In the genomic region with DNA sequence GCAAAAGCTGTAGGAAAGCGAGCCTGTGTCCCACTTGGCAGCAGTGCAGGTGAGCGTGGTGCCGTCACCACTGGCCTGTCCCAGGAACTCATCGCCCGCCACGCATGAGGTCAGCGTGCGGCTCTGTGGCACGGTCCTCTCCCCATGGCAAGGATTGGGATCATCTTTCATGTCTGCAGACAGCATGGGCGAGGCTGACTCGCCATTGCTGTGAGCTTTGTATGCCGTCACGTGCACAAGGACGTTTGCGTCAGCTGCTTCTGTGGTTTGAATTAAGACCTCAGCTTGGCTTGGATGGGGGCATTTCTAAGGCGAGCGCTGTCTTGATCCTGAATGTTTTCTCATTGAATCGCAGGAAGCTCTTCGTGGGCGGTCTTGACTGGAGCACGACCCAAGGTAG, we compare ENCODE assay signal across 7 cellular contexts. TPM values are rescaled to one million over a fixed set of nuclear protein-coding genes. Genes with fewer than 3 reads are reported as not detected.
DNase-seq lines count a peak whose midpoint lies in the region; ATAC-seq and TF ChIP-seq lines count a peak whose summit lies in the region.
"Had no signal": no experiment of that assay in that cellular context is flagged by ENCODE, and none has a peak within 500 bp of the region (broad histone marks: within the 10 kb centered on the region; RNA-seq: fewer than 3 reads in every experiment).

No MANE protein-coding gene starts in this region.

- H3K9me3 Mint-ChIP-seq in activated T-cell treated with anti-CD3 and anti-CD28 coated beads, Interleukin-2, amount 50 U/mL, for 24 hours, result no peaks in the 10 kb centered on the region
- no peaks in the 10 kb centered on the region for H3K9me3 Mint-ChIP-seq in activated T-cell treated with anti-CD3 and anti-CD28 coated beads, Interleukin-2, amount 50 U/mL, for 72 hours
- H3K9me3 Mint-ChIP-seq in type B pancreatic cell, result no peaks in the 10 kb centered on the region
- no peaks in the 10 kb centered on the region for H3K9me3 Mint-ChIP-seq in T-cell

- peak overlapping the region; percentile 54 for H3K27ac ChIP-seq in layer of hippocampus (ENCODE audit: low read depth, low read length)

- no peaks in the 10 kb centered on the region for H3K27me3 Mint-ChIP-seq in activated T-cell treated with anti-CD3 and anti-CD28 coated beads, Interleukin-2, amount 50 U/mL, for 24 hours
- no peaks in the 10 kb centered on the region for H3K27me3 Mint-ChIP-seq in activated T-cell treated with anti-CD3 and anti-CD28 coated beads, Interleukin-2, amount 50 U/mL, for 72 hours (ENCODE audit: low read depth)
- peaks cover 4% of the 10 kb centered on the region for H3K27me3 Mint-ChIP-seq in type B pancreatic cell
- no peaks in the 10 kb centered on the region for H3K27me3 Mint-ChIP-seq in T-cell

- H3K27ac Mint-ChIP-seq in activated T-cell treated with anti-CD3 and anti-CD28 coated beads, Interleukin-2, amount 50 U/mL, for 24 hours, result peak overlapping the region; percentile 91
- H3K27ac Mint-ChIP-seq in activated T-cell treated with anti-CD3 and anti-CD28 coated beads, Interleukin-2, amount 50 U/mL, for 72 hours, result no peak overlapping the region
- peak overlapping the region; percentile 83 for H3K27ac Mint-ChIP-seq in type B pancreatic cell
- H3K27ac Mint-ChIP-seq in T-cell, result no peak overlapping the region

- TF ChIP-seq CTCF in type B pancreatic cell (conservative IDR thresholded peaks at IDR 0.05), result no peak

- DNase-seq in activated T-cell treated with anti-CD3 and anti-CD28 coated beads, Interleukin-2, amount 50 U/mL, for 24 hours, result no peak
- DNase-seq in activated T-cell treated with anti-CD3 and anti-CD28 coated beads, Interleukin-2, amount 50 U/mL, for 72 hours, result no peak
- DNase-seq in type B pancreatic cell (ENCODE audit: extremely low spot score, unreplicated experiment) (no peak), AG08395 (ENCODE audit: low spot score) (no peak), T-cell (no peak)
- DNase-seq: NCI-H1436 treated with DMSO at 0.1 percent for 48 hours had no signal

- no peaks in the 10 kb centered on the region for H3K27me3 ChIP-seq in layer of hippocampus (ENCODE audit: control insufficient read depth, insufficient read depth, low read length)

- CTCF ChIA-PET in T-cell (lab: Charles Lee), result no interaction called here

- peaks cover 90% of the 10 kb centered on the region for H3K36me3 Mint-ChIP-seq in activated T-cell treated with anti-CD3 and anti-CD28 coated beads, Interleukin-2, amount 50 U/mL, for 24 hours (ENCODE audit: low read depth)
- peaks cover 5 to 17% of the 10 kb centered on the region in 2 donors for H3K36me3 Mint-ChIP-seq in activated T-cell treated with anti-CD3 and anti-CD28 coated beads, Interleukin-2, amount 50 U/mL, for 72 hours (ENCODE audit: insufficient read depth in 2 of 2)
- H3K36me3 Mint-ChIP-seq in type B pancreatic cell, result peaks cover 8% of the 10 kb centered on the region
- peaks cover 21% of the 10 kb centered on the region for H3K36me3 Mint-ChIP-seq in T-cell

- ATAC-seq in activated T-cell treated with anti-CD3 and anti-CD28 coated beads, Interleukin-2, amount 50 U/mL, for 72 hours (replicated peaks in 1 of 2), result no peak
- no peak for ATAC-seq in T-cell (replicated peaks in 1 of 4)

- no peak overlapping the region for H3K4me3 Mint-ChIP-seq in activated T-cell treated with anti-CD3 and anti-CD28 coated beads, Interleukin-2, amount 50 U/mL, for 24 hours
- no peak overlapping the region for H3K4me3 Mint-ChIP-seq in activated T-cell treated with anti-CD3 and anti-CD28 coated beads, Interleukin-2, amount 50 U/mL, for 72 hours
- H3K4me3 Mint-ChIP-seq in type B pancreatic cell (peak overlapping the region; percentile 50), T-cell (peak overlapping the region in 1 of 3 donors; percentile 27)

- peaks cover 48% of the 10 kb centered on the region for H3K4me1 Mint-ChIP-seq in activated T-cell treated with anti-CD3 and anti-CD28 coated beads, Interleukin-2, amount 50 U/mL, for 24 hours (ENCODE audit: low read depth)
- peaks cover 33% of the 10 kb centered on the region for H3K4me1 Mint-ChIP-seq in activated T-cell treated with anti-CD3 and anti-CD28 coated beads, Interleukin-2, amount 50 U/mL, for 72 hours (ENCODE audit: low read depth)
- peaks cover 28% of the 10 kb centered on the region for H3K4me1 Mint-ChIP-seq in type B pancreatic cell (ENCODE audit: unreplicated experiment)
- H3K4me1 Mint-ChIP-seq in T-cell, result peaks cover 37 to 55% (median 53%) of the 10 kb centered on the region in 3 donors

- POLR2A ChIA-PET in T-cell (lab: Charles Lee), result no interaction called here

RNA-seq across cellular contexts. Expression of a gene that starts 9.8 kb away (rescaled TPM):
- total RNA-seq in activated T-cell treated with anti-CD3 and anti-CD28 coated beads, Interleukin-2, amount 50 U/mL, for 72 hours, result 100 to 1,000 TPM; 219 to 252 TPM
- total RNA-seq in type B pancreatic cell (ENCODE audit: low replicate concordance) (124 and 141 TPM in 2 replicates), T-cell (100 to 1,000 TPM; 153 to 170 (median 161) TPM)

RNA-seq across cellular contexts. Expression of a gene that starts 15.8 kb away (rescaled TPM):
- total RNA-seq in activated T-cell treated with anti-CD3 and anti-CD28 coated beads, Interleukin-2, amount 50 U/mL, for 72 hours, result 10 to 100 TPM; 13.6 to 17.7 TPM
- 33.7 and 37.9 TPM in 2 replicates for total RNA-seq in type B pancreatic cell (ENCODE audit: low replicate concordance)
- 10 to 100 TPM; 11.8 to 18.1 (median 13.7) TPM for total RNA-seq in T-cell

RNA-seq across cellular contexts. Expression of a gene that starts 21.1 kb away (rescaled TPM):
- total RNA-seq in activated T-cell treated with anti-CD3 and anti-CD28 coated beads, Interleukin-2, amount 50 U/mL, for 72 hours, result 1,000 to 10,000 TPM; 1,293 to 1,490 TPM
- 1,251 and 1,344 TPM in 2 replicates for total RNA-seq in type B pancreatic cell (ENCODE audit: low replicate concordance)
- 1,000 to 10,000 TPM; 1,731 to 2,353 (median 2,282) TPM for total RNA-seq in T-cell

RNA-seq across cellular contexts. Expression of a gene that starts 32.8 kb away (rescaled TPM):
- under 1 TPM; 0.02 to 0.14 TPM for total RNA-seq in activated T-cell treated with anti-CD3 and anti-CD28 coated beads, Interleukin-2, amount 50 U/mL, for 72 hours
- 1.2 and 9.2 TPM in 2 replicates for total RNA-seq in type B pancreatic cell (ENCODE audit: low replicate concordance)
- under 1 TPM; 0.08 to 0.29 (median 0.13) TPM for total RNA-seq in T-cell

RNA-seq across cellular contexts. Expression of a gene that starts 33.4 kb away (rescaled TPM):
- 100 to 1,000 TPM in 1 of 2 donors, 10 to 100 TPM in 1; 96.5 to 107 TPM for total RNA-seq in activated T-cell treated with anti-CD3 and anti-CD28 coated beads, Interleukin-2, amount 50 U/mL, for 72 hours
- 83.3 and 98.3 TPM in 2 replicates for total RNA-seq in type B pancreatic cell (ENCODE audit: low replicate concordance)
- 10 to 100 TPM; 50.3 to 85.5 (median 79.6) TPM for total RNA-seq in T-cell

Comparison
In these comparisons a context has a peak if more than half of its experiments do, and no peak if none do; other contexts are left out.
1. H3K27ac Mint-ChIP-seq: peak in activated T-cell treated with anti-CD3 and anti-CD28 coated beads, Interleukin-2, amount 50 U/mL, for 24 hours (single experiment) and type B pancreatic cell (single experiment); none in activated T-cell treated with anti-CD3 and anti-CD28 coated beads, Interleukin-2, amount 50 U/mL, for 72 hours (single experiment) and T-cell (0 of 2).